ENCODE assay signal across 8 cellular contexts in genomic region chr1:178768423-178768822, GRCh38. TPM values are rescaled to one million over a fixed set of nuclear protein-coding genes. Genes with fewer than 3 reads are reported as not detected.
DNase-seq lines count a peak whose midpoint lies in the region; ATAC-seq, FAIRE-seq and TF ChIP-seq lines count a peak whose summit lies in the region.

No MANE protein-coding gene starts in this region.

- in situ Hi-C loops in SK-MEL-5 (cut with HindIII; ENCODE audit: low pct_unique_long_range_greater_than_20kb, low sequenced_read_pairs) = no loop called here

- H4K20me1 ChIP-seq in neural cell (ENCODE audit: insufficient read depth) = no peaks in the 10 kb centered on the region

- ATAC-seq in HG03432 (IDR thresholded peaks at IDR 0.05; ENCODE audit: unreplicated experiment) = peak; percentile 42
- no peak for ATAC-seq in HG03139 (IDR thresholded peaks at IDR 0.05; ENCODE audit: unreplicated experiment)

- no peak for TF ChIP-seq EP300 in neural cell (conservative IDR thresholded peaks at IDR 0.05; ENCODE audit: poor library complexity, severe bottlenecking)

- FAIRE-seq in frontal cortex (lab: Jason Lieb, UNC) = no peak

- H3K36me3 ChIP-seq in neural cell (ENCODE audit: insufficient read depth, low read length) = peaks cover 14% of the 10 kb centered on the region

- peaks cover 22% of the 10 kb centered on the region for H3K79me2 ChIP-seq in neural cell (replicated peaks; ENCODE audit: insufficient read depth, low read length)

- DNase-seq in NOMO-1 (lab: John Stamatoyannopoulos, UW; ENCODE audit: unreplicated experiment in 2 of 2) (peak; percentile 31 to 35), NOMO-1 treated with dmso at 0.1 percent for 144 hours (lab: John Stamatoyannopoulos, UW; ENCODE audit: unreplicated experiment) (no peak), SK-MEL-5 (ENCODE audit: low read depth, low spot score) (peak; percentile 52), epithelial cell of proximal tubule (ENCODE audit: low read depth) (no peak), frontal cortex (ENCODE audit: low spot score in 2 of 2) (no peak)

- no peak overlapping the region for H3K9ac ChIP-seq in neural cell (ENCODE audit: low read length)

- peaks cover 15% of the 10 kb centered on the region for H3K9me3 ChIP-seq in neural cell (ENCODE audit: low read length)

- H3K27me3 ChIP-seq in neural cell (ENCODE audit: insufficient read depth, low read depth, low read length) = no peaks in the 10 kb centered on the region

- H3F3A ChIP-seq in neural cell (ENCODE audit: insufficient read depth, low read length, poor library complexity, severe bottlenecking) = no peaks in the 10 kb centered on the region

- no peak overlapping the region for H3K27ac ChIP-seq in neural cell (ENCODE audit: low read length)

- peak; percentile 80 for TF ChIP-seq CTCF in epithelial cell of proximal tubule (conservative IDR thresholded peaks at IDR 0.05; ENCODE audit: low read depth, low read length)
- peak; percentile 19 for TF ChIP-seq CTCF in neural cell (IDR thresholded peaks at IDR 0.05; ENCODE audit: poor library complexity, severe bottlenecking)

- no peak overlapping the region for H2AFZ ChIP-seq in neural cell (ENCODE audit: low read depth, low read length)

- no peak for TF ChIP-seq RAD21 in neural cell (conservative IDR thresholded peaks at IDR 0.05)

- no peak overlapping the region for H3K4me2 ChIP-seq in neural cell (ENCODE audit: low read length)

- H3K4me3 ChIP-seq in epithelial cell of proximal tubule (ENCODE audit: low read depth, low read length) (no peak overlapping the region), neural cell (ENCODE audit: low read length) (no peak overlapping the region)

- H3K9me2 ChIP-seq in neural cell (ENCODE audit: insufficient read depth, low read length) = no peaks in the 10 kb centered on the region

TF ChIP-seq in neural cell, 6 proteins besides CTCF, POLR2A, EP300 and RAD21:
- no peak for TF ChIP-seq TAF1 (IDR thresholded peaks at IDR 0.05; ENCODE audit: low read depth)
- TF ChIP-seq REST (IDR thresholded peaks at IDR 0.05; ENCODE audit: borderline replicate concordance) = no peak
- TF ChIP-seq EZH2 (IDR thresholded peaks at IDR 0.05; ENCODE audit: borderline replicate concordance, insufficient read depth, low read length, poor library complexity, severe bottlenecking) = no peak
- TF ChIP-seq MXI1 (conservative IDR thresholded peaks at IDR 0.05; ENCODE audit: poor library complexity, severe bottlenecking) = no peak
- no peak for TF ChIP-seq POLR2AphosphoS5 (IDR thresholded peaks at IDR 0.05)
- TF ChIP-seq SMC3 (conservative IDR thresholded peaks at IDR 0.05; ENCODE audit: poor library complexity) = no peak

RNA-seq across cellular contexts. Expression of gene RALGPS2, which starts 43.4 kb away (rescaled TPM):
- 14.7 and 22.1 TPM in 2 replicates for total RNA-seq in SK-MEL-5 (2014; rRNA removed; shearing (Covaris generic))
- polyA plus RNA-seq in SK-MEL-5 (2015; cell fraction: cytosol; rRNA removed) = 8.2 and 10.9 TPM in 2 replicates
- polyA plus RNA-seq in SK-MEL-5 (2015; cell fraction: nucleus; rRNA removed) = 55.6 and 71.6 TPM in 2 replicates
- total RNA-seq in epithelial cell of proximal tubule (14.5 and 15.0 TPM in 2 replicates), frontal cortex (64.8 TPM)
- 26.6 and 27.8 TPM in 2 replicates for polyA plus RNA-seq in neural cell
- polyA minus RNA-seq in neural cell = 89.8 and 96.3 TPM in 2 replicates

Comparison
In these comparisons a context has a peak if more than half of its experiments do, and no peak if none do; other contexts are left out.
1. DNase-seq: peak in NOMO-1 (2 of 2) and SK-MEL-5 (single experiment); none in NOMO-1 treated with dmso at 0.1 percent for 144 hours (single experiment), epithelial cell of proximal tubule (single experiment) and frontal cortex (0 of 2).